8 cellular contexts compared by ENCODE assay signal in the genomic region with DNA sequence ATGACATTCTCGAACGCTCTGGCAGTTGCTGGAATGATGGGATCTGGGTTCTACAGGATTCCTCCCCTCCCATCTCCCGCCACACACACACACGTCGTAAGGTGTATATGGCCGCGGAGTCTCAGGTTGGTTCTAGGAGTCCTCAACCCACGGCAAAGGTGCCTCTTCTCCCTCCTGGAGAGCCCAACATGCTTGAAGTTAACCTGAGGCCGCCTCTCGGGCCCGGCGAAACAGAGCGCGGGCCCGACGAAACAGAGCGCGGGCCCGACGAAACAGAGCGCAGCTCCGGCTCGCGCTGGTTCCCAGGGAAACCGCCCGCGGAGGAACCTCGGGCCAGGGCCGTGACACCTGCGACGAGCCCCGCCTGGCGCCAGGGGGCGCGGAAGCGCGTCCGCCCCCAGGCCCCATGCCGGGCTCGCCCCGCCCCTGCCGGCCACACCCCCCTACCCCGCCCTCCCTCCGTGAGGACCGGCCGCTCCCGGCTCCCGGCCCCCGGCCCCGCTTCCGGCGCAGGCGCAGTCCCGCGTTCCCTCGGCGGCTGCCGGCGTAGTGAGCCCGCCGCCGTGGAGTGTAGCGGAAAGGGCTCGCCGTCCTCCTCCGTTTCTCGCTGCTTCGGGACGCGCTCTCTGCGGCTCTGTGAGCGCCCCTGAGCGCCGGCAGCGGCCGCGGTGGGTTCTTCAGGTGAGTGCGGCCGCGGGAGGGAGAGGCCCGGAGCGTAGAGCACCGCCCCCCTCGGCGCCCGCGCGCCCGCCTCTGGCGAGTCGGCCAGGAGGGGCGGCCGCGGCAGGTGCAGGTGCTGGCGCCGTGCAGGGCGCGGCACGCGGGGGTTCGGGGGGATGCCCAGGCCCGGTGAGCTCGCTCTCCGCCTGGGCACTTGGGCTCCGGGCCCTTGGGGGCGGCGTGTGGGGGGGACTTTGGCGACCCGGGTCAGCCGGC. TPM values are rescaled to one million over a fixed set of nuclear protein-coding genes. Genes with fewer than 3 reads are reported as not detected.
A peak's percentile ranks its signal among the peaks of the same experiment; 100 is the strongest.
DNase-seq lines count a peak whose midpoint lies in the region; ATAC-seq and TF ChIP-seq lines count a peak whose summit lies in the region.

A gene with protein sequence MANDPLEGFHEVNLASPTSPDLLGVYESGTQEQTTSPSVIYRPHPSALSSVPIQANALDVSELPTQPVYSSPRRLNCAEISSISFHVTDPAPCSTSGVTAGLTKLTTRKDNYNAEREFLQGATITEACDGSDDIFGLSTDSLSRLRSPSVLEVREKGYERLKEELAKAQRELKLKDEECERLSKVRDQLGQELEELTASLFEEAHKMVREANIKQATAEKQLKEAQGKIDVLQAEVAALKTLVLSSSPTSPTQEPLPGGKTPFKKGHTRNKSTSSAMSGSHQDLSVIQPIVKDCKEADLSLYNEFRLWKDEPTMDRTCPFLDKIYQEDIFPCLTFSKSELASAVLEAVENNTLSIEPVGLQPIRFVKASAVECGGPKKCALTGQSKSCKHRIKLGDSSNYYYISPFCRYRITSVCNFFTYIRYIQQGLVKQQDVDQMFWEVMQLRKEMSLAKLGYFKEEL (plus strand): TSS at position 510 of the 936 bp plus-strand sequence. CDS start 16,549 bp downstream, outside the sequence.

- peaks cover 57% of the 10 kb centered on the region for H3K27me3 ChIP-seq in BE2C
- H3K27me3 ChIP-seq in left lung: no peaks in the 10 kb centered on the region

- ATAC-seq in GM19043 (IDR thresholded peaks at IDR 0.05; ENCODE audit: low read depth, unreplicated experiment) (peak; percentile 80), HG03354 (IDR thresholded peaks at IDR 0.05; ENCODE audit: poor library complexity, severe bottlenecking, unreplicated experiment) (peak; percentile 81), left lung (peak; percentile 97)

- peak; percentile 43 for TF ChIP-seq CTCF in BE2C (IDR thresholded peaks at IDR 0.05; ENCODE audit: low read depth, low read length)
- peak; percentile 69 to 78 for TF ChIP-seq CTCF in left lung (IDR thresholded peaks at IDR 0.05)

- H3K4me3 ChIP-seq in BE2C (ENCODE audit: low read depth, low read length): peak within 1 kb of the TSS; percentile 58
- peak within 1 kb of the TSS; percentile 76 to 90 for H3K4me3 ChIP-seq in left lung

- H3K27ac ChIP-seq in left lung: peak within 1 kb of the TSS; percentile 82 to 87

- H3K36me3 ChIP-seq in BE2C: no peaks in the 10 kb centered on the region
- no peaks in the 10 kb centered on the region for H3K36me3 ChIP-seq in left lung

- intact Hi-C loops in left lung (cut with DNase I): no loop called here

- H3K4me1 ChIP-seq in BE2C (no peaks in the 10 kb centered on the region), left lung (peaks cover 0 to 12% of the 10 kb centered on the region in 2 donors)

- H3K9me3 ChIP-seq in BE2C: no peaks in the 10 kb centered on the region
- no peaks in the 10 kb centered on the region for H3K9me3 ChIP-seq in left lung

- DNase-seq in BE2C: peak; percentile 94
- peak; percentile 62 for DNase-seq in NCI-H446 treated with DMSO at 0.1 percent for 48 hours (lab: John Stamatoyannopoulos, UW)
- peak; percentile 93 for DNase-seq in activated CD4-positive, alpha-beta T cell treated with anti-CD3 and anti-CD28 coated beads for 48 hours
- peak; percentile 46 for DNase-seq in cortex of kidney (lab: John Stamatoyannopoulos, UW)
- DNase-seq in left lung: peak; percentile 92 to 98
- peak; percentile 94 for DNase-seq in stimulated activated CD4-positive, alpha-beta T cell treated with anti-CD3 and anti-CD28 coated beads, Interleukin-4, amount 100 ng/mL, for 1 hour

RNA-seq across cellular contexts. Expression of the gene that starts here (rescaled TPM):
- polyA plus RNA-seq in BE2C (2012; ENCODE audit: insufficient read depth, insufficient read length, low read depth): 1.6 TPM
- total RNA-seq in left lung: 10 to 100 TPM; 29.5 to 34.6 TPM

Comparison
In these comparisons a context has a peak if more than half of its experiments do, and no peak if none do; other contexts are left out.
1. Peak in every context shown above with its lines: DNase-seq, ATAC-seq, H3K4me3 ChIP-seq and H3K27ac ChIP-seq.